Comparison of ENCODE assay signal across 4 cellular contexts in the genomic region with DNA sequence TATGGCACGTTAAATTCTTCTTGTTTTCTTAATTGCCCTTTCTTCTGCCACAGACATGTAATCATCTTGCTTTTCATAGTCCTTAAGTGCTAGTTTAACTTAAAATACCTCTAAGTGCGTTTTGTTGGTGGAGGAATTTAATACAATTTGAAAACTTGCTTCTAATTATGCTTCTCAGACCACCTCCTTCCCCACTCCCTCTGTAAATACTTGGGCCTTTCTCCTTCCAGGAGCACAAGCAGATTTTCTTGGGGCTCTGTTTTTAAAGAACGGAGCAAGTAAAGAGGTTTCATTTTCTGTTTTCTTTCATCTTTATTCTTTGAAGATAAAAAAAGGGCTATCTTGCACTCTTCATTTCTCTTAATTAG.
TF ChIP-seq lines count a peak whose summit lies in the region.

No MANE protein-coding gene starts in this region.

TF ChIP-seq in liver, 16 proteins besides CTCF, POLR2A, EP300 and RAD21:
- no peak for TF ChIP-seq FOXA2 (IDR thresholded peaks at IDR 0.05)
- no peak for TF ChIP-seq RXRA (IDR thresholded peaks at IDR 0.05)
- TF ChIP-seq GABPA (IDR thresholded peaks at IDR 0.05 in 1 of 2, conservative IDR thresholded peaks at IDR 0.05 in 1 of 2): no peak
- TF ChIP-seq, protein P1, sequence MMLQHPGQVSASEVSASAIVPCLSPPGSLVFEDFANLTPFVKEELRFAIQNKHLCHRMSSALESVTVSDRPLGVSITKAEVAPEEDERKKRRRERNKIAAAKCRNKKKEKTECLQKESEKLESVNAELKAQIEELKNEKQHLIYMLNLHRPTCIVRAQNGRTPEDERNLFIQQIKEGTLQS (IDR thresholded peaks at IDR 0.05): no peak
- TF ChIP-seq YY1 (IDR thresholded peaks at IDR 0.05): no peak

TF ChIP-seq in HepG2, 621 proteins besides CTCF, POLR2A, EP300 and RAD21 (continues in another document):
- TF ChIP-seq KAT8 (CRISPR knock-in tag; IDR thresholded peaks at IDR 0.05): no peak
- no peak for TF ChIP-seq MAFG (CRISPR knock-in tag; IDR thresholded peaks at IDR 0.05)
- no peak for TF ChIP-seq ZNF282 (IDR thresholded peaks at IDR 0.05; ENCODE audit: partially characterized antibody)
- TF ChIP-seq ZNF879 (CRISPR knock-in tag; IDR thresholded peaks at IDR 0.05): no peak
- TF ChIP-seq, protein P2, sequence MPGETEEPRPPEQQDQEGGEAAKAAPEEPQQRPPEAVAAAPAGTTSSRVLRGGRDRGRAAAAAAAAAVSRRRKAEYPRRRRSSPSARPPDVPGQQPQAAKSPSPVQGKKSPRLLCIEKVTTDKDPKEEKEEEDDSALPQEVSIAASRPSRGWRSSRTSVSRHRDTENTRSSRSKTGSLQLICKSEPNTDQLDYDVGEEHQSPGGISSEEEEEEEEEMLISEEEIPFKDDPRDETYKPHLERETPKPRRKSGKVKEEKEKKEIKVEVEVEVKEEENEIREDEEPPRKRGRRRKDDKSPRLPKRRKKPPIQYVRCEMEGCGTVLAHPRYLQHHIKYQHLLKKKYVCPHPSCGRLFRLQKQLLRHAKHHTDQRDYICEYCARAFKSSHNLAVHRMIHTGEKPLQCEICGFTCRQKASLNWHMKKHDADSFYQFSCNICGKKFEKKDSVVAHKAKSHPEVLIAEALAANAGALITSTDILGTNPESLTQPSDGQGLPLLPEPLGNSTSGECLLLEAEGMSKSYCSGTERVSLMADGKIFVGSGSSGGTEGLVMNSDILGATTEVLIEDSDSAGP (CRISPR knock-in tag; IDR thresholded peaks at IDR 0.05; ENCODE audit: borderline replicate concordance): no peak
- TF ChIP-seq, protein P3, sequence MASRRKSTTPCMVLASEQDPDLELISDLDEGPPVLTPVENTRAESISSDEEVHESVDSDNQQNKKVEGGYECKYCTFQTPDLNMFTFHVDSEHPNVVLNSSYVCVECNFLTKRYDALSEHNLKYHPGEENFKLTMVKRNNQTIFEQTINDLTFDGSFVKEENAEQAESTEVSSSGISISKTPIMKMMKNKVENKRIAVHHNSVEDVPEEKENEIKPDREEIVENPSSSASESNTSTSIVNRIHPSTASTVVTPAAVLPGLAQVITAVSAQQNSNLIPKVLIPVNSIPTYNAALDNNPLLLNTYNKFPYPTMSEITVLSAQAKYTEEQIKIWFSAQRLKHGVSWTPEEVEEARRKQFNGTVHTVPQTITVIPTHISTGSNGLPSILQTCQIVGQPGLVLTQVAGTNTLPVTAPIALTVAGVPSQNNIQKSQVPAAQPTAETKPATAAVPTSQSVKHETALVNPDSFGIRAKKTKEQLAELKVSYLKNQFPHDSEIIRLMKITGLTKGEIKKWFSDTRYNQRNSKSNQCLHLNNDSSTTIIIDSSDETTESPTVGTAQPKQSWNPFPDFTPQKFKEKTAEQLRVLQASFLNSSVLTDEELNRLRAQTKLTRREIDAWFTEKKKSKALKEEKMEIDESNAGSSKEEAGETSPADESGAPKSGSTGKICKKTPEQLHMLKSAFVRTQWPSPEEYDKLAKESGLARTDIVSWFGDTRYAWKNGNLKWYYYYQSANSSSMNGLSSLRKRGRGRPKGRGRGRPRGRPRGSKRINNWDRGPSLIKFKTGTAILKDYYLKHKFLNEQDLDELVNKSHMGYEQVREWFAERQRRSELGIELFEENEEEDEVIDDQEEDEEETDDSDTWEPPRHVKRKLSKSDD (CRISPR knock-in tag; IDR thresholded peaks at IDR 0.05; ENCODE audit: low read depth): no peak
- TF ChIP-seq, protein P4, sequence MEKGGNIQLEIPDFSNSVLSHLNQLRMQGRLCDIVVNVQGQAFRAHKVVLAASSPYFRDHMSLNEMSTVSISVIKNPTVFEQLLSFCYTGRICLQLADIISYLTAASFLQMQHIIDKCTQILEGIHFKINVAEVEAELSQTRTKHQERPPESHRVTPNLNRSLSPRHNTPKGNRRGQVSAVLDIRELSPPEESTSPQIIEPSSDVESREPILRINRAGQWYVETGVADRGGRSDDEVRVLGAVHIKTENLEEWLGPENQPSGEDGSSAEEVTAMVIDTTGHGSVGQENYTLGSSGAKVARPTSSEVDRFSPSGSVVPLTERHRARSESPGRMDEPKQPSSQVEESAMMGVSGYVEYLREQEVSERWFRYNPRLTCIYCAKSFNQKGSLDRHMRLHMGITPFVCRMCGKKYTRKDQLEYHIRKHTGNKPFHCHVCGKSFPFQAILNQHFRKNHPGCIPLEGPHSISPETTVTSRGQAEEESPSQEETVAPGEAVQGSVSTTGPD (CRISPR knock-in tag; IDR thresholded peaks at IDR 0.05): no peak
- TF ChIP-seq ZNF776 (CRISPR knock-in tag; IDR thresholded peaks at IDR 0.05): no peak
- TF ChIP-seq ZBTB20 (CRISPR knock-in tag; IDR thresholded peaks at IDR 0.05; ENCODE audit: borderline replicate concordance, low read depth): no peak
- no peak for TF ChIP-seq ZSCAN25 (CRISPR knock-in tag; IDR thresholded peaks at IDR 0.05)
- TF ChIP-seq ZFP36 (IDR thresholded peaks at IDR 0.05; ENCODE audit: borderline replicate concordance, low read depth, low read length, partially characterized antibody): no peak

TF ChIP-seq in SK-N-SH treated with all-trans-retinoic acid at 6 μM for 48 hours, 23 proteins besides CTCF, POLR2A, EP300 and RAD21:
- TF ChIP-seq BACH2 (CRISPR knock-in tag; IDR thresholded peaks at IDR 0.05; ENCODE audit: borderline replicate concordance) (no peak), PPARA (CRISPR knock-in tag; IDR thresholded peaks at IDR 0.05; ENCODE audit: borderline replicate concordance) (no peak), CSDC2 (CRISPR knock-in tag; IDR thresholded peaks at IDR 0.05) (no peak), ZC3H10 (CRISPR knock-in tag; IDR thresholded peaks at IDR 0.05) (no peak), SNAI2 (CRISPR knock-in tag; IDR thresholded peaks at IDR 0.05) (no peak), GLIS3 (CRISPR knock-in tag; IDR thresholded peaks at IDR 0.05) (no peak), TOX (CRISPR knock-in tag; IDR thresholded peaks at IDR 0.05; ENCODE audit: borderline replicate concordance) (no peak), ZNF8 (CRISPR knock-in tag; IDR thresholded peaks at IDR 0.05) (no peak), ZNF565 (CRISPR knock-in tag; conservative IDR thresholded peaks at IDR 0.05; ENCODE audit: low read depth) (no peak), OSR1 (CRISPR knock-in tag; IDR thresholded peaks at IDR 0.05) (no peak), ARNTL (CRISPR knock-in tag; IDR thresholded peaks at IDR 0.05; ENCODE audit: borderline replicate concordance, low read depth) (no peak), TCF4 (CRISPR knock-in tag; IDR thresholded peaks at IDR 0.05; ENCODE audit: borderline replicate concordance) (no peak), ISL1 (CRISPR knock-in tag; IDR thresholded peaks at IDR 0.05) (no peak), ZFP3 (CRISPR knock-in tag; IDR thresholded peaks at IDR 0.05) (no peak)
- TF ChIP-seq, protein P5, sequence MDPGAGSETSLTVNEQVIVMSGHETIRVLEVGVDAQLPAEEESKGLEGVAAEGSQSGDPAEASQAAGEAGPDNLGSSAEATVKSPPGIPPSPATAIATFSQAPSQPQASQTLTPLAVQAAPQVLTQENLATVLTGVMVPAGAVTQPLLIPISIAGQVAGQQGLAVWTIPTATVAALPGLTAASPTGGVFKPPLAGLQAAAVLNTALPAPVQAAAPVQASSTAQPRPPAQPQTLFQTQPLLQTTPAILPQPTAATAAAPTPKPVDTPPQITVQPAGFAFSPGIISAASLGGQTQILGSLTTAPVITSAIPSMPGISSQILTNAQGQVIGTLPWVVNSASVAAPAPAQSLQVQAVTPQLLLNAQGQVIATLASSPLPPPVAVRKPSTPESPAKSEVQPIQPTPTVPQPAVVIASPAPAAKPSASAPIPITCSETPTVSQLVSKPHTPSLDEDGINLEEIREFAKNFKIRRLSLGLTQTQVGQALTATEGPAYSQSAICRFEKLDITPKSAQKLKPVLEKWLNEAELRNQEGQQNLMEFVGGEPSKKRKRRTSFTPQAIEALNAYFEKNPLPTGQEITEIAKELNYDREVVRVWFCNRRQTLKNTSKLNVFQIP (CRISPR knock-in tag; IDR thresholded peaks at IDR 0.05; ENCODE audit: borderline replicate concordance, low read depth): no peak
- TF ChIP-seq, protein P6, sequence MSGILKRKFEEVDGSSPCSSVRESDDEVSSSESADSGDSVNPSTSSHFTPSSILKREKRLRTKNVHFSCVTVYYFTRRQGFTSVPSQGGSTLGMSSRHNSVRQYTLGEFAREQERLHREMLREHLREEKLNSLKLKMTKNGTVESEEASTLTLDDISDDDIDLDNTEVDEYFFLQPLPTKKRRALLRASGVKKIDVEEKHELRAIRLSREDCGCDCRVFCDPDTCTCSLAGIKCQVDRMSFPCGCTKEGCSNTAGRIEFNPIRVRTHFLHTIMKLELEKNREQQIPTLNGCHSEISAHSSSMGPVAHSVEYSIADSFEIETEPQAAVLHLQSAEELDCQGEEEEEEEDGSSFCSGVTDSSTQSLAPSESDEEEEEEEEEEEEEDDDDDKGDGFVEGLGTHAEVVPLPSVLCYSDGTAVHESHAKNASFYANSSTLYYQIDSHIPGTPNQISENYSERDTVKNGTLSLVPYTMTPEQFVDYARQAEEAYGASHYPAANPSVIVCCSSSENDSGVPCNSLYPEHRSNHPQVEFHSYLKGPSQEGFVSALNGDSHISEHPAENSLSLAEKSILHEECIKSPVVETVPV (CRISPR knock-in tag; IDR thresholded peaks at IDR 0.05): no peak
- TF ChIP-seq, protein P7, sequence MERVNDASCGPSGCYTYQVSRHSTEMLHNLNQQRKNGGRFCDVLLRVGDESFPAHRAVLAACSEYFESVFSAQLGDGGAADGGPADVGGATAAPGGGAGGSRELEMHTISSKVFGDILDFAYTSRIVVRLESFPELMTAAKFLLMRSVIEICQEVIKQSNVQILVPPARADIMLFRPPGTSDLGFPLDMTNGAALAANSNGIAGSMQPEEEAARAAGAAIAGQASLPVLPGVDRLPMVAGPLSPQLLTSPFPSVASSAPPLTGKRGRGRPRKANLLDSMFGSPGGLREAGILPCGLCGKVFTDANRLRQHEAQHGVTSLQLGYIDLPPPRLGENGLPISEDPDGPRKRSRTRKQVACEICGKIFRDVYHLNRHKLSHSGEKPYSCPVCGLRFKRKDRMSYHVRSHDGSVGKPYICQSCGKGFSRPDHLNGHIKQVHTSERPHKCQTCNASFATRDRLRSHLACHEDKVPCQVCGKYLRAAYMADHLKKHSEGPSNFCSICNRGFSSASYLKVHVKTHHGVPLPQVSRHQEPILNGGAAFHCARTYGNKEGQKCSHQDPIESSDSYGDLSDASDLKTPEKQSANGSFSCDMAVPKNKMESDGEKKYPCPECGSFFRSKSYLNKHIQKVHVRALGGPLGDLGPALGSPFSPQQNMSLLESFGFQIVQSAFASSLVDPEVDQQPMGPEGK (CRISPR knock-in tag; IDR thresholded peaks at IDR 0.05; ENCODE audit: borderline replicate concordance): no peak

TF ChIP-seq in GM12891, 5 proteins besides CTCF, POLR2A, EP300 and RAD21:
- no peak for TF ChIP-seq PAX5 (IDR thresholded peaks at IDR 0.05; ENCODE audit: insufficient read depth, low read length, severe bottlenecking)
- TF ChIP-seq POU2F2 (IDR thresholded peaks at IDR 0.05; ENCODE audit: low read depth, low read length): no peak
- TF ChIP-seq TAF1 (IDR thresholded peaks at IDR 0.05; ENCODE audit: low read depth, low read length): no peak
- no peak for TF ChIP-seq SPI1 (IDR thresholded peaks at IDR 0.05; ENCODE audit: low read depth, low read length)
- no peak for TF ChIP-seq POLR2AphosphoS5 (IDR thresholded peaks at IDR 0.05; ENCODE audit: low read depth, low read length)
TF ChIP-seq in GM12891: peak in this region for 0.
